ENCODE assay signal across 12 cellular contexts in the genomic region with DNA sequence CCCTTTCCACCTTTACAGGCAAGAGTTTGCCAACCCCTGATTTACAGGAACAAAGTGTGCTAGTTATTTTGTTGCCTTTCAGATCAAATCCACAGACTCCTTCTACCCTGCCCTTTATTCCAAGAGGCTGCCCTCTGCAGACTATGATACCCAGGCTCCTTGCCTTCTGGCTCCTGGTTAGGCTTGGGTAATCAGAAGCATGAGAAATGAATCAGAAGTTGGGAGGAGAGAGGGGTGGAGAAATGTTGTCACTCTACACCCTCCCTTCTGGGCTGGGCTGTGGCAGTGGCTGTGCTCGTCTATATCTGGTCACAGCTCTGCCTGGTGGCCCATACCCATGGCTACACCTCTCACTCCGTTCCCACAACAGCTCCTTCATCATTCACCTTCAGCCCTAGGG.
DNase-seq lines count a peak whose midpoint lies in the region; ATAC-seq, FAIRE-seq and TF ChIP-seq lines count a peak whose summit lies in the region.
"Had no signal": no experiment of that assay in that cellular context is flagged by ENCODE, and none has a peak within 500 bp of the region (broad histone marks: within the 10 kb centered on the region; RNA-seq: fewer than 3 reads in every experiment).

No MANE protein-coding gene starts in this region.

- H3K27ac Mint-ChIP-seq in endodermal cell (no peak overlapping the region), T-cell (no peak overlapping the region)
- no peak overlapping the region for H3K27ac Mint-ChIP-seq in activated T-helper 1 cell treated with anti-CD3 and anti-CD28 coated beads, Interleukin-12 subunit alpha, Interleukin-12 subunit beta, Interleukin-2, Interleukin-4 antibody, amounts not matched to agents 30 ng/mL and 10 ng/mL and 1 ng/mL, durations not matched to agents 14 hours and 24 hours and 36 hours
- H3K27ac Mint-ChIP-seq: activated T-cell treated with anti-CD3 and anti-CD28 coated beads, Interleukin-2, amount 50 U/mL, for 72 hours had no signal

- no peak for TF ChIP-seq CTCF in A549 (IDR thresholded peaks at IDR 0.05)
- TF ChIP-seq CTCF in endodermal cell (conservative IDR thresholded peaks at IDR 0.05), result no peak
- TF ChIP-seq CTCF in left lung (IDR thresholded peaks at IDR 0.05), result no peak
- TF ChIP-seq CTCF in GM10248 (IDR thresholded peaks at IDR 0.05; ENCODE audit: control extremely low read depth, extremely low read depth, low read depth, missing control alignments), result no peak

- H3K4me1 ChIP-seq in A549 (0 out of 3 replicates have a peak, but pooled peaks cover 4% of the 10 kb centered on the region), endodermal cell (ENCODE audit: control insufficient read depth, insufficient read depth, low read length) (peaks cover 5% of the 10 kb centered on the region), left lung (no peaks in the 10 kb centered on the region)

- H3K9me3 ChIP-seq in A549 (no peaks in the 10 kb centered on the region), endodermal cell (ENCODE audit: control insufficient read depth, low read length) (peaks cover 7% of the 10 kb centered on the region), left lung (no peaks in the 10 kb centered on the region)

- H3K36me3 ChIP-seq in endodermal cell (ENCODE audit: control insufficient read depth, insufficient read depth, low read length) (no peaks in the 10 kb centered on the region), left lung (no peaks in the 10 kb centered on the region)

- H3K27me3 Mint-ChIP-seq in endodermal cell (ENCODE audit: insufficient read depth) (no peaks in the 10 kb centered on the region), T-cell (no peaks in the 10 kb centered on the region)
- peaks cover 9% of the 10 kb centered on the region for H3K27me3 Mint-ChIP-seq in activated T-helper 1 cell treated with anti-CD3 and anti-CD28 coated beads, Interleukin-12 subunit alpha, Interleukin-12 subunit beta, Interleukin-2, Interleukin-4 antibody, amounts not matched to agents 30 ng/mL and 10 ng/mL and 1 ng/mL, durations not matched to agents 14 hours and 24 hours and 36 hours (ENCODE audit: insufficient read depth)

- no peak overlapping the region for H3K4me2 ChIP-seq in A549

- TF ChIP-seq RAD21 in A549 (conservative IDR thresholded peaks at IDR 0.05 in 1 of 2, IDR thresholded peaks at IDR 0.05 in 1 of 2), result no peak

- FAIRE-seq in A549 (lab: Jason Lieb, UNC), result no peak
- FAIRE-seq: colon, GM19239 had no signal

- H3K9ac ChIP-seq in endodermal cell (ENCODE audit: extremely low read depth, low read length, poor library complexity, severe bottlenecking), result no peak overlapping the region

- peaks cover 23% of the 10 kb centered on the region for H3K4me1 Mint-ChIP-seq in endodermal cell
- H3K4me1 Mint-ChIP-seq in activated T-helper 1 cell treated with anti-CD3 and anti-CD28 coated beads, Interleukin-12 subunit alpha, Interleukin-12 subunit beta, Interleukin-2, Interleukin-4 antibody, amounts not matched to agents 30 ng/mL and 10 ng/mL and 1 ng/mL, durations not matched to agents 14 hours and 24 hours and 36 hours (ENCODE audit: low read depth), result no peaks in the 10 kb centered on the region
- H3K4me1 Mint-ChIP-seq in T-cell, result no peaks in the 10 kb centered on the region

- intact Hi-C loops in left lung (cut with DNase I), result no loop called here
- intact Hi-C loops in activated T-helper 1 cell treated with anti-CD3 and anti-CD28 coated beads, Interleukin-12 subunit alpha, Interleukin-12 subunit beta, Interleukin-2, Interleukin-4 antibody, amounts not matched to agents 30 ng/mL and 10 ng/mL and 1 ng/mL, durations not matched to agents 14 hours and 24 hours and 36 hours (cut with micrococcal nuclease), result no loop called here

- CTCF ChIA-PET in A549 (lab: Yijun Ruan, JAX), result interaction anchor here (1.3 kb wide), 1 partner anchor 177 kb away, joined by 3 read pairs; no protein-coding TSS in a partner anchor
- CTCF ChIA-PET in GM10248 (lab: Yijun Ruan, JAX), result no interaction called here
- CTCF ChIA-PET in T-cell (lab: Charles Lee), result interaction anchor here in 1 of 2 donors (0.6 kb wide), 1 partner anchor 984 kb away, joined by 5 read pairs; no protein-coding TSS in a partner anchor

- DNase-seq in A549 (ENCODE audit: low read depth in 1 of 2, low spot score in 1 of 2) (peak in 1 of 2 experiments; percentile 31), HUDEP-2 (lab: John Stamatoyannopoulos, UW; ENCODE audit: unreplicated experiment in 76 of 76) (peak in 50 of 76 experiments; percentile 2 to 63 (median 28)), endodermal cell (peak; percentile 59), left lung (no peak), GM10248 (ENCODE audit: extremely low spot score) (no peak), T-cell (no peak), pons (ENCODE audit: low spot score) (no peak)
- DNase-seq in activated T-helper 1 cell treated with anti-CD3 and anti-CD28 coated beads, Interleukin-12 subunit alpha, Interleukin-12 subunit beta, Interleukin-2, Interleukin-4 antibody, amounts not matched to agents 30 ng/mL and 10 ng/mL and 1 ng/mL, durations not matched to agents 14 hours and 24 hours and 36 hours (ENCODE audit: low spot score), result no peak
- DNase-seq: activated T-cell treated with anti-CD3 and anti-CD28 coated beads, Interleukin-2, amount 50 U/mL, for 72 hours; NCI-H2029 treated with DMSO at 0.1 percent for 48 hours had no signal

- TF ChIP-seq EP300 in A549 (IDR thresholded peaks at IDR 0.05), result no peak

- 43% methylated on average over 2 of the region's 2 CpGs for WGBS in A549 (ENCODE audit: missing lambda C conversion rate)
- WGBS in endodermal cell (ENCODE audit: insufficient coverage in 1 of 2, insufficient read length in 1 of 2), 2 experiments, result 88 to 93% methylated on average over 2 of the region's 2 CpGs

- no peak overlapping the region for H3K4me3 Mint-ChIP-seq in endodermal cell
- H3K4me3 Mint-ChIP-seq in activated T-helper 1 cell treated with anti-CD3 and anti-CD28 coated beads, Interleukin-12 subunit alpha, Interleukin-12 subunit beta, Interleukin-2, Interleukin-4 antibody, amounts not matched to agents 30 ng/mL and 10 ng/mL and 1 ng/mL, durations not matched to agents 14 hours and 24 hours and 36 hours, result no peak overlapping the region
- no peak overlapping the region for H3K4me3 Mint-ChIP-seq in T-cell
- H3K4me3 Mint-ChIP-seq: activated T-cell treated with anti-CD3 and anti-CD28 coated beads, Interleukin-2, amount 50 U/mL, for 72 hours had no signal

- H3K27ac ChIP-seq in A549 (peak overlapping the region; percentile 12 to 17; a peak in 1 of 6 replicates), endodermal cell (ENCODE audit: low read depth, low read length) (no peak overlapping the region), left lung (no peak overlapping the region)

- peak; percentile 79 to 81 for ATAC-seq in A549
- ATAC-seq in left lung, result peak; percentile 42
- no peak for ATAC-seq in T-cell (replicated peaks in 1 of 4)

- no peak for TF ChIP-seq POLR2A in A549 (IDR thresholded peaks at IDR 0.05; ENCODE audit: low read length)

- H3K9me3 Mint-ChIP-seq in endodermal cell (peaks cover 4% of the 10 kb centered on the region), T-cell (peaks cover 0 to 5% (median 0%) of the 10 kb centered on the region in 3 donors)
- peaks cover 15% of the 10 kb centered on the region for H3K9me3 Mint-ChIP-seq in activated T-helper 1 cell treated with anti-CD3 and anti-CD28 coated beads, Interleukin-12 subunit alpha, Interleukin-12 subunit beta, Interleukin-2, Interleukin-4 antibody, amounts not matched to agents 30 ng/mL and 10 ng/mL and 1 ng/mL, durations not matched to agents 14 hours and 24 hours and 36 hours

- POLR2A ChIA-PET in A549 (lab: Yijun Ruan, JAX) (no interaction called here), GM10248 (lab: Yijun Ruan, JAX) (no interaction called here), T-cell (lab: Charles Lee) (no interaction called here)

- no peaks in the 10 kb centered on the region for H3K27me3 ChIP-seq in endodermal cell (ENCODE audit: control insufficient read depth, insufficient read depth, low read length, poor library complexity, severe bottlenecking)
- H3K27me3 ChIP-seq in left lung, result no peaks in the 10 kb centered on the region

- no peak overlapping the region for H3K4me3 ChIP-seq in A549
- H3K4me3 ChIP-seq in endodermal cell (ENCODE audit: low read length), result no peak overlapping the region
- H3K4me3 ChIP-seq in left lung, result no peak overlapping the region

- H3K36me3 Mint-ChIP-seq in endodermal cell (ENCODE audit: low read depth) (no peaks in the 10 kb centered on the region), T-cell (peaks cover 3% of the 10 kb centered on the region)
- no peaks in the 10 kb centered on the region for H3K36me3 Mint-ChIP-seq in activated T-helper 1 cell treated with anti-CD3 and anti-CD28 coated beads, Interleukin-12 subunit alpha, Interleukin-12 subunit beta, Interleukin-2, Interleukin-4 antibody, amounts not matched to agents 30 ng/mL and 10 ng/mL and 1 ng/mL, durations not matched to agents 14 hours and 24 hours and 36 hours (ENCODE audit: low read depth)

TF ChIP-seq in A549, 52 proteins besides CTCF, POLR2A, EP300 and RAD21:
- no peak for TF ChIP-seq MAFK (IDR thresholded peaks at IDR 0.05; ENCODE audit: partially characterized antibody)
- no peak for TF ChIP-seq EHMT2 (IDR thresholded peaks at IDR 0.05; ENCODE audit: low read depth)
- no peak for TF ChIP-seq NFE2L2 (conservative IDR thresholded peaks at IDR 0.05; ENCODE audit: low read length)
- no peak for TF ChIP-seq NR3C1 (IDR thresholded peaks at IDR 0.05)
- TF ChIP-seq RFX5 (IDR thresholded peaks at IDR 0.05), result no peak
- no peak for TF ChIP-seq RARB (CRISPR knock-in tag; IDR thresholded peaks at IDR 0.05)
- TF ChIP-seq MAZ (IDR thresholded peaks at IDR 0.05; ENCODE audit: borderline replicate concordance, low read depth, low read length), result no peak
- TF ChIP-seq FOSB (CRISPR knock-in tag; IDR thresholded peaks at IDR 0.05), result no peak
- no peak for TF ChIP-seq ZFP36 (IDR thresholded peaks at IDR 0.05; ENCODE audit: borderline replicate concordance, partially characterized antibody)
- no peak for TF ChIP-seq JUNB (IDR thresholded peaks at IDR 0.05)

Comparison
In these comparisons a context has a peak if more than half of its experiments do, and no peak if none do; other contexts are left out.
1. ATAC-seq: peak in A549 (2 of 2) and left lung (single experiment); none in T-cell (0 of 4).
2. DNase-seq: peak in HUDEP-2 (50 of 76) and endodermal cell (single experiment); none in left lung (0 of 2), GM10248 (single experiment), activated T-helper 1 cell treated with anti-CD3 and anti-CD28 coated beads, Interleukin-12 subunit alpha, Interleukin-12 subunit beta, Interleukin-2, Interleukin-4 antibody, amounts not matched to agents 30 ng/mL and 10 ng/mL and 1 ng/mL, durations not matched to agents 14 hours and 24 hours and 36 hours (single experiment), T-cell (0 of 34) and pons (single experiment).
3. H3K27ac ChIP-seq: peak in A549 (2 of 2); none in endodermal cell (single experiment) and left lung (0 of 2).